1 cellular context compared by ENCODE assay signal in genomic region chr1:2948751-2949680, GRCh38.
TF ChIP-seq lines count a peak whose summit lies in the region.

No MANE protein-coding gene starts in this region.

TF ChIP-seq in HepG2, 621 proteins besides CTCF, POLR2A, EP300 and RAD21:
- TF ChIP-seq PCBP1 (IDR thresholded peaks at IDR 0.05; ENCODE audit: borderline replicate concordance, low read depth, low read length) (no peak), GABPA (IDR thresholded peaks at IDR 0.05; ENCODE audit: low read depth, low read length) (no peak), GABPA (CRISPR knock-in tag; IDR thresholded peaks at IDR 0.05; ENCODE audit: low read depth) (no peak), ZNF382 (CRISPR knock-in tag; IDR thresholded peaks at IDR 0.05; ENCODE audit: borderline replicate concordance) (no peak), ZNF790 (CRISPR knock-in tag; IDR thresholded peaks at IDR 0.05; ENCODE audit: borderline replicate concordance) (no peak), MBD4 (IDR thresholded peaks at IDR 0.05; ENCODE audit: borderline replicate concordance, low read length) (no peak), KAT8 (CRISPR knock-in tag; IDR thresholded peaks at IDR 0.05) (no peak), GATA4 (IDR thresholded peaks at IDR 0.05; ENCODE audit: borderline replicate concordance, low read depth) (no peak), ZNF510 (CRISPR knock-in tag; IDR thresholded peaks at IDR 0.05; ENCODE audit: low read depth) (no peak), SOX5 (CRISPR knock-in tag; IDR thresholded peaks at IDR 0.05; ENCODE audit: borderline replicate concordance) (no peak), ZNF672 (CRISPR knock-in tag; IDR thresholded peaks at IDR 0.05) (no peak), KLF16 (CRISPR knock-in tag; IDR thresholded peaks at IDR 0.05) (no peak), ZNF557 (CRISPR knock-in tag; IDR thresholded peaks at IDR 0.05) (no peak), NCOA2 (CRISPR knock-in tag; IDR thresholded peaks at IDR 0.05) (no peak)
